Comparison of ENCODE assay signal across 13 cellular contexts in the genomic region with DNA sequence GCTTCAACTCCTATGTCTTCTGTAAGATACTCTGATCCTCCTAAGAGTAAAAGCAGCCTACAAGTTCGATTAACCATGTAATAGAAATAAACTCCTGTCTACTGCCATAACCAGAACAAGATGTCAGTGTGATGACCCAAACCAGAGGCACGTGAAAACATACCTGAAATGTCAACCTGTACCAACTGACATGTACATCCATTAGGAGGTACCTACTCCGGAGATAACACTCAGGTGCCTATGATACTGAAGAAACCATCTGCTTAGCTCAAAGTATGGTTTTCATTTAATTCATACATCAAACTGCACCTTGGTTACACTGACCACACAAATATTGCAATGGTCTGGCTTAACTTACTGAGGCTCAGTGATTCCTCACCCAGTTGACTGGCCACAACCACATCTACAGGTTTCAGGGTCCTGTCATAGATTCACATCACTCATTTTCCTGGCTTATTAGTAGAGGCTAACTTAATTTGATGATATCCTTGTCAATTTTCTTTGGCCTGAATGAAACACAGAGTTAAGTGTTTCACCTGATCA. TPM values are rescaled to one million over a fixed set of nuclear protein-coding genes. Genes with fewer than 3 reads are reported as not detected.
DNase-seq lines count a peak whose midpoint lies in the region; ATAC-seq, FAIRE-seq and TF ChIP-seq lines count a peak whose summit lies in the region.
"Had no signal": no experiment of that assay in that cellular context is flagged by ENCODE, and none has a peak within 500 bp of the region (broad histone marks: within the 10 kb centered on the region; RNA-seq: fewer than 3 reads in every experiment).

No MANE protein-coding gene starts in this region.

- no peak for TF ChIP-seq CTCF in GM12878 (IDR thresholded peaks at IDR 0.05 in 2 of 3, conservative IDR thresholded peaks at IDR 0.05 in 1 of 3; ENCODE audit: control insufficient read depth in 2 of 3, extremely low read depth in 1 of 3, insufficient read depth in 1 of 3, low read depth in 3 of 3, low read length in 3 of 3)
- no peak for TF ChIP-seq CTCF in nephron (IDR thresholded peaks at IDR 0.05; ENCODE audit: unreplicated experiment in 3 of 3)

- H3K27ac Mint-ChIP-seq in stimulated activated naive CD8-positive, alpha-beta T cell treated with anti-CD3 and anti-CD28 coated beads, Interleukin-15, Interleukin-2, amounts not matched to agents 100 ng/mL and 50 ng/mL, for 24 hours, result peak overlapping the region; percentile 95
- no peak overlapping the region for H3K27ac Mint-ChIP-seq in nephron

- H3K9me3 Mint-ChIP-seq in stimulated activated naive CD8-positive, alpha-beta T cell treated with anti-CD3 and anti-CD28 coated beads, Interleukin-15, Interleukin-2, amounts not matched to agents 100 ng/mL and 50 ng/mL, for 24 hours, result no peaks in the 10 kb centered on the region
- no peaks in the 10 kb centered on the region for H3K9me3 Mint-ChIP-seq in nephron

- H3K9ac ChIP-seq in GM12878 (ENCODE audit: control insufficient read depth, insufficient read depth, low read length), result peak overlapping the region; percentile 76

- RAD21 ChIA-PET in GM12878 (lab: Charles Lee; ENCODE audit: unreplicated experiment), result interaction anchor here (0.6 to 3.5 kb wide), 12 partner anchors 23 to 101 kb away, joined by 3 to 16 read pairs (median 4); no protein-coding TSS in a partner anchor

- DNase-seq in stimulated activated naive CD8-positive, alpha-beta T cell treated with anti-CD3 and anti-CD28 coated beads, Interleukin-15, Interleukin-2, amounts not matched to agents 100 U/mL and 50 U/mL, for 24 hours, result no peak
- DNase-seq in GM12878 (ENCODE audit: low read depth, low spot score) (no peak), activated gamma-delta T cell (lab: John Stamatoyannopoulos, UW) (no peak), DMS153 treated with DMSO at 0.1 percent for 48 hours (lab: John Stamatoyannopoulos, UW; ENCODE audit: unreplicated experiment) (no peak), GOT3 (lab: John Stamatoyannopoulos, UW) (no peak)
- DNase-seq: foreskin keratinocyte, left ventricle myocardium superior, right lobe of liver had no signal

- H3K27me3 Mint-ChIP-seq in stimulated activated naive CD8-positive, alpha-beta T cell treated with anti-CD3 and anti-CD28 coated beads, Interleukin-15, Interleukin-2, amounts not matched to agents 100 ng/mL and 50 ng/mL, for 24 hours, result no peaks in the 10 kb centered on the region
- peaks cover 15% of the 10 kb centered on the region for H3K27me3 Mint-ChIP-seq in nephron (ENCODE audit: low read depth)

- in situ Hi-C loops in GM12878 (cut with MboI), result loop anchor here (10.0 kb wide), 1 partner anchor 90 kb away; no protein-coding TSS in a partner anchor

- peaks cover 27% of the 10 kb centered on the region for H3K4me1 ChIP-seq in GM12878 (ENCODE audit: control insufficient read depth, insufficient read depth, low read length)

- peaks cover 0 to 24% of the 10 kb centered on the region in 2 experiments; a peak in 3 of 4 replicates for H3K36me3 ChIP-seq in GM12878 (ENCODE audit: control insufficient read depth in 2 of 2, insufficient read depth in 2 of 2, low read length in 1 of 2)
- H3K36me3 ChIP-seq: right lobe of liver had no signal

- CTCF ChIA-PET in GM12878 (lab: Yijun Ruan, JAX), result interaction anchor here (0.7 to 2.5 kb wide), 9 partner anchors 23 to 108 kb away, joined by 3 to 8 read pairs (median 4); no protein-coding TSS in a partner anchor

- no peak for TF ChIP-seq RAD21 in GM12878 (IDR thresholded peaks at IDR 0.05; ENCODE audit: insufficient read depth, low read depth, low read length)

- SMC1A ChIA-PET in GM12878 (lab: Charles Lee; ENCODE audit: uncharacterized antibody, unreplicated experiment), result interaction anchor here (0.9 to 2.0 kb wide), 14 partner anchors 8 to 101 kb away, joined by 3 to 11 read pairs (median 5); no protein-coding TSS in a partner anchor

- BruUV-seq in GM12878 (replicated peaks; lab: Mats Ljungman, UMichigan), result TSS peak; percentile 11

- H3K9me3 ChIP-seq in GM12878 (replicated peaks; ENCODE audit: control insufficient read depth, insufficient read depth, low read length), result no peaks in the 10 kb centered on the region
- H3K9me3 ChIP-seq: right lobe of liver had no signal

- FAIRE-seq in GM12878 (lab: Jason Lieb, UNC), result no peak

- H3K27ac ChIP-seq in GM12878 (ENCODE audit: control insufficient read depth, insufficient read depth), result peak overlapping the region; percentile 76; the same call in 1 of the 2 replicates
- H3K27ac ChIP-seq: C4-2B, foreskin keratinocyte, right lobe of liver had no signal

- H3K4me2 ChIP-seq in GM12878 (ENCODE audit: control insufficient read depth, insufficient read depth), result peak overlapping the region; percentile 94

- no peaks in the 10 kb centered on the region; the same call in 1 of the 2 replicates for H4K20me1 ChIP-seq in GM12878 (ENCODE audit: control insufficient read depth, insufficient read depth)

- no peaks in the 10 kb centered on the region for H3K27me3 ChIP-seq in GM12878 (replicated peaks in 1 of 2; ENCODE audit: control insufficient read depth in 2 of 2, insufficient read depth in 2 of 2, low read length in 1 of 2)
- H3K27me3 ChIP-seq: foreskin keratinocyte, right lobe of liver had no signal

- TF ChIP-seq POLR2A in GM12878 (IDR thresholded peaks at IDR 0.05; ENCODE audit: low read depth, low read length), result no peak

- peak overlapping the region; percentile 98 for H3K4me3 ChIP-seq in GM12878
- H3K4me3 ChIP-seq: right lobe of liver had no signal

- peaks cover 53% of the 10 kb centered on the region for H3K36me3 Mint-ChIP-seq in stimulated activated naive CD8-positive, alpha-beta T cell treated with anti-CD3 and anti-CD28 coated beads, Interleukin-15, Interleukin-2, amounts not matched to agents 100 ng/mL and 50 ng/mL, for 24 hours (ENCODE audit: low read depth)
- H3K36me3 Mint-ChIP-seq in nephron (ENCODE audit: low read depth), result peaks cover 28% of the 10 kb centered on the region

- 15% methylated on average over 3 of the region's 3 CpGs for WGBS in GM12878 (ENCODE audit: insufficient coverage, insufficient replicate concordance, low lambda C conversion rate, missing lambda C conversion rate)

- no peak for TF ChIP-seq EP300 in GM12878 (IDR thresholded peaks at IDR 0.05; ENCODE audit: borderline replicate concordance in 1 of 2, control insufficient read depth in 1 of 2, low read depth in 2 of 2, low read length in 2 of 2)

- POLR2A ChIA-PET in GM12878 (lab: Charles Lee), result interaction anchor here (1.1 to 1.7 kb wide), 6 partner anchors 20 to 91 kb away, joined by 3 to 6 read pairs (median 4); no protein-coding TSS in a partner anchor

- no peak overlapping the region for H2AFZ ChIP-seq in GM12878 (ENCODE audit: control insufficient read depth, low read depth, low read length)

- intact Hi-C loops in GM12878 (cut with micrococcal nuclease; ENCODE audit: unreplicated experiment), result loop anchor here (10.0 kb wide), 1 partner anchor 330 kb away; the partner anchor contains the start of gene PARP1

- H3K79me2 ChIP-seq in GM12878 (ENCODE audit: control insufficient read depth, insufficient read depth, low read length), result peaks cover 93% of the 10 kb centered on the region

- H3K4me1 Mint-ChIP-seq in stimulated activated naive CD8-positive, alpha-beta T cell treated with anti-CD3 and anti-CD28 coated beads, Interleukin-15, Interleukin-2, amounts not matched to agents 100 ng/mL and 50 ng/mL, for 24 hours (ENCODE audit: low read depth), result peaks cover 68% of the 10 kb centered on the region
- H3K4me1 Mint-ChIP-seq in nephron, result peaks cover 24% of the 10 kb centered on the region

- ATAC-seq in stimulated activated naive CD8-positive, alpha-beta T cell treated with anti-CD3 and anti-CD28 coated beads, Interleukin-15, Interleukin-2, amounts not matched to agents 100 U/mL and 50 U/mL, for 24 hours, result no peak
- ATAC-seq in GM12878, result peak; percentile 11
- ATAC-seq in HG03469 (IDR thresholded peaks at IDR 0.05; ENCODE audit: unreplicated experiment), result no peak
- ATAC-seq: activated CD4-positive, CD25-positive, alpha-beta regulatory T cell treated with anti-CD3 and anti-CD28 coated beads, Interleukin-2, amount 50 U/mL, for 24 hours; foreskin keratinocyte; left ventricle myocardium superior; right lobe of liver had no signal

- peak overlapping the region; percentile 99 for H3K4me3 Mint-ChIP-seq in stimulated activated naive CD8-positive, alpha-beta T cell treated with anti-CD3 and anti-CD28 coated beads, Interleukin-15, Interleukin-2, amounts not matched to agents 100 ng/mL and 50 ng/mL, for 24 hours
- peak overlapping the region in 2 of 3 experiments; percentile 31 to 50 for H3K4me3 Mint-ChIP-seq in nephron

TF ChIP-seq in GM12878, 131 proteins besides CTCF, POLR2A, EP300 and RAD21 (continues in another document):
- TF ChIP-seq TBL1XR1 (IDR thresholded peaks at IDR 0.05; ENCODE audit: low read depth, low read length) (no peak), NFXL1 (IDR thresholded peaks at IDR 0.05; ENCODE audit: borderline replicate concordance) (no peak), NR2F1 (conservative IDR thresholded peaks at IDR 0.05) (no peak), CBFB (IDR thresholded peaks at IDR 0.05; ENCODE audit: low read depth) (0 out of 2 replicates have a peak, but pooled peaks have one; percentile 45), RUNX3 (IDR thresholded peaks at IDR 0.05; ENCODE audit: low read length) (peak; percentile 85), YY1 (IDR thresholded peaks at IDR 0.05; ENCODE audit: low read depth, low read length) (no peak), NFIC (IDR thresholded peaks at IDR 0.05; ENCODE audit: low read depth, low read length) (peak; percentile 39; the same call in 1 of the 2 replicates), ZBED1 (IDR thresholded peaks at IDR 0.05; ENCODE audit: borderline replicate concordance) (0 out of 2 replicates have a peak, but pooled peaks have one; percentile 35), CBX3 (IDR thresholded peaks at IDR 0.05; ENCODE audit: borderline replicate concordance, low read depth) (no peak)

RNA-seq across cellular contexts. Expression of gene ITPKB, which starts 4.4 kb away (rescaled TPM):
- 128 and 140 TPM in 2 replicates for total RNA-seq in GM12878 (2013; cell fraction: nucleolus; rRNA removed)
- total RNA-seq in GM12878 (2014; rRNA removed) (16.5 and 17.5 TPM in 2 replicates), GM12878 (2014; rRNA removed; fragmentation: Illumina TruSeq; extraction: Trizol) (14.2 and 14.6 TPM in 2 replicates), GM12878 (2021) (34.4 and 38.7 TPM in 2 replicates)
- polyA plus RNA-seq in GM12878 (2011; ENCODE audit: low read depth), result 4.5 TPM
- polyA plus RNA-seq in GM12878 (2011; rRNA removed) (8.8 and 11.6 TPM in 2 replicates), GM12878 (2014; fragmentation: Illumina TruSeq; extraction: Trizol) (8.8 and 14.7 TPM in 2 replicates), GM12878 (2014; fragmentation: Nextera tagmentation; extraction: Ambion mirVana) (1 to 10 TPM; 1.3 TPM), GM12878 (2014; rRNA removed) (20.3 and 20.9 TPM in 2 replicates), GM12878 (2016; fragmentation: Nextera tagmentation; extraction: Ambion mirVana) (1 to 10 TPM; 2.2 to 5.2 TPM)
- 12.4 and 12.8 TPM in 2 replicates for polyA plus RNA-seq in GM12878 (2011; cell fraction: cytosol; rRNA removed)
- 20.1 and 27.3 TPM in 2 replicates for polyA plus RNA-seq in GM12878 (2011; cell fraction: nucleus; rRNA removed)
- 10.6 and 14.4 TPM in 2 replicates for polyA plus RNA-seq in GM12878 (2012)
- 18.1 and 33.2 TPM in 2 replicates for polyA minus RNA-seq in GM12878 (2011; rRNA and poly(A)+ RNA removed)
- 11.4 and 12.6 TPM in 2 replicates for polyA minus RNA-seq in GM12878 (2011; cell fraction: cytosol; rRNA and poly(A)+ RNA removed)
- 28.3 and 47.7 TPM in 2 replicates for polyA minus RNA-seq in GM12878 (2011; cell fraction: nucleus; rRNA and poly(A)+ RNA removed)
